12 cellular contexts compared by ENCODE assay signal in genomic region chr7:92767427-92767826, GRCh38.
A peak's percentile ranks its signal among the peaks of the same experiment; 100 is the strongest.
DNase-seq lines count a peak whose midpoint lies in the region; ATAC-seq and TF ChIP-seq lines count a peak whose summit lies in the region.
"Had no signal": no experiment of that assay in that cellular context is flagged by ENCODE, and none has a peak within 500 bp of the region (broad histone marks: within the 10 kb centered on the region; RNA-seq: fewer than 3 reads in every experiment).

No MANE protein-coding gene starts in this region.

- no peaks in the 10 kb centered on the region for H3K27me3 ChIP-seq in DND-41 (ENCODE audit: insufficient read depth, low read length, poor library complexity)
- no peaks in the 10 kb centered on the region for H3K27me3 ChIP-seq in HUES48 (ENCODE audit: control insufficient read depth, insufficient read depth, low read length)
- H3K27me3 ChIP-seq: right atrium auricular region had no signal

- H3K9ac ChIP-seq in DND-41 (ENCODE audit: low read depth, low read length) (no peak overlapping the region), HUES48 (ENCODE audit: low read depth, low read length) (no peak overlapping the region)

- H3K27ac Mint-ChIP-seq in mesothelial cell of epicardium: peak overlapping the region; percentile 15

- ATAC-seq in DND-41 (ENCODE audit: insufficient read depth, low read depth): 0 out of 3 replicates have a peak, but pooled peaks have one; percentile 4
- ATAC-seq in HG03108 (IDR thresholded peaks at IDR 0.05; ENCODE audit: unreplicated experiment): no peak
- ATAC-seq in GM18868 (IDR thresholded peaks at IDR 0.05; ENCODE audit: unreplicated experiment): no peak

- peaks cover 11% of the 10 kb centered on the region; the same call in 1 of the 2 replicates for H4K20me1 ChIP-seq in DND-41 (ENCODE audit: insufficient read depth, low read length)

- peak overlapping the region; percentile 58 for H3K27ac ChIP-seq in DND-41 (ENCODE audit: low read length)
- H3K27ac ChIP-seq in HUES48 (ENCODE audit: low read depth, low read length): peak overlapping the region; percentile 61

- peaks cover 11% of the 10 kb centered on the region for H3K36me3 Mint-ChIP-seq in mesothelial cell of epicardium

- H3K79me2 ChIP-seq in DND-41 (ENCODE audit: insufficient read depth, low read length): peaks cover 99% of the 10 kb centered on the region

- H3K4me3 Mint-ChIP-seq in mesothelial cell of epicardium: no peak overlapping the region

- TF ChIP-seq CTCF in DND-41 (IDR thresholded peaks at IDR 0.05; ENCODE audit: borderline replicate concordance, extremely low read depth, low read length, poor library complexity, severe bottlenecking): no peak
- no peak for TF ChIP-seq CTCF in astrocyte of the spinal cord (IDR thresholded peaks at IDR 0.05; ENCODE audit: low read depth, low read length)
- no peak for TF ChIP-seq CTCF in mesothelial cell of epicardium (IDR thresholded peaks at IDR 0.05; ENCODE audit: unreplicated experiment)

- H3K9me3 Mint-ChIP-seq in mesothelial cell of epicardium: no peaks in the 10 kb centered on the region

- in situ Hi-C loops in astrocyte of the spinal cord (cut with HindIII; ENCODE audit: low sequenced_read_pairs): no loop called here

- H3K9me3 ChIP-seq in DND-41 (ENCODE audit: insufficient read depth, low read length, severe bottlenecking) (no peaks in the 10 kb centered on the region), HUES48 (ENCODE audit: control insufficient read depth, insufficient read depth, low read length) (no peaks in the 10 kb centered on the region)
- H3K9me3 ChIP-seq: right atrium auricular region had no signal

- no peak overlapping the region; the same call in 1 of the 2 replicates for H3K4me2 ChIP-seq in DND-41 (ENCODE audit: insufficient read depth, low read length)

- H3K4me3 ChIP-seq in DND-41 (ENCODE audit: low read depth in 1 of 2, low read length in 2 of 2) (no peak overlapping the region), HUES48 (ENCODE audit: low read depth, low read length) (no peak overlapping the region), astrocyte of the spinal cord (ENCODE audit: low read depth, low read length) (no peak overlapping the region)
- H3K4me3 ChIP-seq: right atrium auricular region had no signal

- DNase-seq in DND-41: no peak
- DNase-seq in astrocyte of the spinal cord (ENCODE audit: low read depth, low spot score): peak; percentile 52
- no peak for DNase-seq in mesothelial cell of epicardium (ENCODE audit: low spot score in 2 of 2, unreplicated experiment in 2 of 2)
- no peak for DNase-seq in NCI-H128 (lab: John Stamatoyannopoulos, UW; ENCODE audit: unreplicated experiment)
- no peak for DNase-seq in foreskin melanocyte
- DNase-seq: cortex of kidney, GF-D8, islet precursor cell had no signal

- H3K36me3 ChIP-seq in DND-41 (ENCODE audit: insufficient read depth, low read length) (peaks cover 89% of the 10 kb centered on the region), HUES48 (ENCODE audit: control insufficient read depth, insufficient read depth, low read length) (no peaks in the 10 kb centered on the region)
- H3K36me3 ChIP-seq: right atrium auricular region had no signal

- peaks cover 46% of the 10 kb centered on the region for H3K4me1 Mint-ChIP-seq in mesothelial cell of epicardium

- H3K4me1 ChIP-seq in DND-41 (ENCODE audit: insufficient read depth, low read length) (peaks cover 96% of the 10 kb centered on the region), HUES48 (ENCODE audit: control insufficient read depth, insufficient read depth, low read length) (peaks cover 87% of the 10 kb centered on the region)

- no peak overlapping the region for H2AFZ ChIP-seq in DND-41 (ENCODE audit: low read depth, low read length)

- H3K27me3 Mint-ChIP-seq in mesothelial cell of epicardium (ENCODE audit: low read depth): no peaks in the 10 kb centered on the region
